ENCODE assay signal across 16 cellular contexts in the genomic region with DNA sequence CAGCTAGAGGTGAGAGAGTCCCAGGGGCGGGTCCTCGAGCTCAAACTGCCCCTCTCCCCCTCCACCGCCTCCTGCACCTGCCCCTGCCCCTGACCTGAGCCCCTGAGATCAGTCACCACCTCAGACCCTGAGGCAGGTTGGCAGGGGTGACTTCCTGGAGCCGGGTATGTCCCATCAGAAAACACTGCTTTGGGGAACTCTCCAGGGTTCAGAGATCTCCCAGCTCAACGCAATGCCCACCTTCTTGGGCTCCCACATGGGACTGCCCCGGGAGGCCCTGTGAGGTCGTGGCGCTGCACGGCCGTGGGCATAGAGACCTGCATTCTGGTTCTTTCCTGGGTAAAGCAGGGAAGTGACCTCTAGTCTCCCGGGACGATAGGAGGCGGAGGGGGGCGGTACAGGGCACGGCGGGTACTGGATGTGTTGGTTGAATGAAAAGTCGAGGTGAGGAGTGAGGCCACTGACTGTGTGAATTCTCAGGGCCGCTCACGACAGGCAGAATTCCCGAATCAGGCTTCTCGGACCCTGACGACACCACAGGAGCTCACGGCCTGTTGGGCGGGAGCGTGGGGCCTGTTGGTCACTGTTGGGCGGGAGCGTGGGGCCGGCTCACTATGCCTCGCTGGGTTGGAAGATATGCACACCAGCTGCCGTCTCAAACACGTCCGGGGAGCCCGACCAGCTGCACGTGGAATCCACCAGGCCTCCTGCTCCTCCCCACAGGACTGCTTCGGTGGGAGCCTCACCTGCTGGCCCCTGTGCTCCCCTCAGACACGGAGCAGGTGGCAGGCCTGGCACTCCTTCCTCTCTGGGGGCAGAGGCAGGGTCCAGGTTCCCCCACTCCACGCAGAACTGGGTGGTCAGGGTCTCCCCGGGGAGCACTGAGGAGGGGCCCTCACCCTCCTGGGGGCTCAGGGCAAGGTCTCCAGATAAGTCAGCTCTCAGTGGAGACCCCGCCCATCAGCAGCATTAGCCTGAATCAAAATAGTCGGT.
DNase-seq lines count a peak whose midpoint lies in the region; ATAC-seq, FAIRE-seq and TF ChIP-seq lines count a peak whose summit lies in the region.
"Had no signal": no experiment of that assay in that cellular context is flagged by ENCODE, and none has a peak within 500 bp of the region (broad histone marks: within the 10 kb centered on the region; RNA-seq: fewer than 3 reads in every experiment).

No MANE protein-coding gene starts in this region.

- intact Hi-C loops in kidney (cut with DNase I) (no loop called here), spleen (cut with DNase I; ENCODE audit: low total_unique reads) (no loop called here), left cardiac atrium (cut with DNase I) (no loop called here)
- intact Hi-C loops in naive thymus-derived CD4-positive, alpha-beta T cell (cut with micrococcal nuclease), result no loop called here

- no peak for ATAC-seq in left cardiac atrium
- ATAC-seq in naive thymus-derived CD4-positive, alpha-beta T cell, result no peak

- peaks cover 0 to 6% (median 4%) of the 10 kb centered on the region in 7 donors for H3K4me1 Mint-ChIP-seq in naive thymus-derived CD4-positive, alpha-beta T cell
- H3K4me1 Mint-ChIP-seq: CD14-positive monocyte had no signal

- DNase-seq in Daoy (ENCODE audit: low read depth) (peak; percentile 2), H7 (peak; percentile 58), kidney (peak; percentile 58), spleen (peak; percentile 54), left cardiac atrium (no peak)
- no peak for DNase-seq in effector memory CD4-positive, alpha-beta T cell
- no peak for DNase-seq in naive thymus-derived CD4-positive, alpha-beta T cell
- DNase-seq: ACHN, HCEC 1CT, MM.1S, NCI-H1092, NCI-H1436 treated with DMSO at 0.1 percent for 48 hours, NCI-H2081, SHP77 had no signal

- no peak overlapping the region for H3K27ac Mint-ChIP-seq in naive thymus-derived CD4-positive, alpha-beta T cell

- H3K4me3 ChIP-seq in H7 (ENCODE audit: insufficient read depth, low read depth, low read length), result no peak overlapping the region
- no peak overlapping the region for H3K4me3 ChIP-seq in kidney (ENCODE audit: low read length in 2 of 2)
- H3K4me3 ChIP-seq in spleen, result no peak overlapping the region
- no peak overlapping the region for H3K4me3 ChIP-seq in effector memory CD4-positive, alpha-beta T cell (ENCODE audit: insufficient read depth, low read depth, low read length, poor library complexity, severe bottlenecking)
- no peak overlapping the region for H3K4me3 ChIP-seq in naive thymus-derived CD4-positive, alpha-beta T cell (ENCODE audit: low read length)
- H3K4me3 ChIP-seq: SK-N-MC had no signal

- TF ChIP-seq CTCF in kidney (IDR thresholded peaks at IDR 0.05; ENCODE audit: borderline replicate concordance, extremely low read depth, insufficient read depth) (no peak), spleen (IDR thresholded peaks at IDR 0.05 in 8 of 11, conservative IDR thresholded peaks at IDR 0.05 in 3 of 11) (no peak)

- peaks cover 0 to 41% (median 15%) of the 10 kb centered on the region in 5 donors for H3K27me3 Mint-ChIP-seq in naive thymus-derived CD4-positive, alpha-beta T cell

- H3K9me3 Mint-ChIP-seq in naive thymus-derived CD4-positive, alpha-beta T cell, result peaks cover 0 to 10% (median 5%) of the 10 kb centered on the region in 11 donors

- H3K27ac ChIP-seq in kidney (ENCODE audit: low read depth in 2 of 2, low read length in 2 of 2) (no peak overlapping the region), spleen (no peak overlapping the region)
- no peak overlapping the region for H3K27ac ChIP-seq in effector memory CD4-positive, alpha-beta T cell (ENCODE audit: insufficient read depth, low read length, poor library complexity, severe bottlenecking)
- H3K27ac ChIP-seq in naive thymus-derived CD4-positive, alpha-beta T cell (ENCODE audit: low read depth, low read length), result no peak overlapping the region
- H3K27ac ChIP-seq: SK-N-MC had no signal

- POLR2A ChIA-PET in naive thymus-derived CD4-positive, alpha-beta T cell (lab: Charles Lee), result no interaction called here

- H3K36me3 ChIP-seq in H7 (replicated peaks; ENCODE audit: control insufficient read depth, insufficient read depth, low read length) (no peaks in the 10 kb centered on the region), kidney (ENCODE audit: control insufficient read depth in 1 of 2, insufficient read depth in 2 of 2, low read length in 2 of 2) (no peaks in the 10 kb centered on the region), spleen (no peaks in the 10 kb centered on the region)
- H3K36me3 ChIP-seq in effector memory CD4-positive, alpha-beta T cell (ENCODE audit: control insufficient read depth, insufficient read depth, low read length), result no peaks in the 10 kb centered on the region
- no peaks in the 10 kb centered on the region for H3K36me3 ChIP-seq in naive thymus-derived CD4-positive, alpha-beta T cell (ENCODE audit: control insufficient read depth in 2 of 3, insufficient read depth in 3 of 3, low read length in 3 of 3)

- CTCF ChIA-PET in naive thymus-derived CD4-positive, alpha-beta T cell (lab: Charles Lee), result no interaction called here

- H3K36me3 Mint-ChIP-seq in naive thymus-derived CD4-positive, alpha-beta T cell, result no peaks in the 10 kb centered on the region
- H3K36me3 Mint-ChIP-seq: CD14-positive monocyte had no signal

- H3K4me1 ChIP-seq in kidney (ENCODE audit: control insufficient read depth in 1 of 2, insufficient read depth in 1 of 2, low read depth in 1 of 2, low read length in 2 of 2), result no peaks in the 10 kb centered on the region
- no peaks in the 10 kb centered on the region for H3K4me1 ChIP-seq in spleen
- H3K4me1 ChIP-seq in effector memory CD4-positive, alpha-beta T cell (ENCODE audit: control insufficient read depth, insufficient read depth, low read length, poor library complexity, severe bottlenecking), result no peaks in the 10 kb centered on the region
- H3K4me1 ChIP-seq in naive thymus-derived CD4-positive, alpha-beta T cell (ENCODE audit: control insufficient read depth in 2 of 2, insufficient read depth in 2 of 2, low read length in 2 of 2), result no peaks in the 10 kb centered on the region

- 0 out of 2 replicates have a peak, but pooled peaks cover 2% of the 10 kb centered on the region for H3K27me3 ChIP-seq in H7 (ENCODE audit: control insufficient read depth, insufficient read depth, low read length)
- H3K27me3 ChIP-seq in spleen (replicated peaks in 1 of 7), result peaks cover 0 to 65% (median 17%) of the 10 kb centered on the region in 7 donors
- H3K27me3 ChIP-seq in effector memory CD4-positive, alpha-beta T cell (replicated peaks; ENCODE audit: control insufficient read depth, insufficient read depth, low read length, poor library complexity, severe bottlenecking), result no peaks in the 10 kb centered on the region
- H3K27me3 ChIP-seq in naive thymus-derived CD4-positive, alpha-beta T cell (ENCODE audit: control insufficient read depth in 2 of 2, insufficient read depth in 2 of 2, low read length in 2 of 2), result no peaks in the 10 kb centered on the region

- no peak overlapping the region for H3K4me3 Mint-ChIP-seq in naive thymus-derived CD4-positive, alpha-beta T cell

- no peak for FAIRE-seq in kidney (lab: Jason Lieb, UNC)

- H3K9ac ChIP-seq in kidney (ENCODE audit: low read length in 2 of 2), result no peak overlapping the region

- H3K9me3 ChIP-seq in kidney (ENCODE audit: control insufficient read depth in 1 of 2, low read length in 2 of 2), result no peaks in the 10 kb centered on the region
- H3K9me3 ChIP-seq in spleen, result no peaks in the 10 kb centered on the region
- H3K9me3 ChIP-seq in effector memory CD4-positive, alpha-beta T cell (ENCODE audit: control insufficient read depth, low read length), result no peaks in the 10 kb centered on the region
- no peaks in the 10 kb centered on the region for H3K9me3 ChIP-seq in naive thymus-derived CD4-positive, alpha-beta T cell (ENCODE audit: control insufficient read depth in 2 of 3, low read length in 3 of 3)

- no peak for TF ChIP-seq POLR2A in spleen (IDR thresholded peaks at IDR 0.05)

- WGBS in spleen, 5 donors, result 57 to 79% (median 69%) methylated on average over 26 to 40 of the region's 40 CpGs

Comparison
In these comparisons a context has a peak if more than half of its experiments do, and no peak if none do; other contexts are left out.
1. DNase-seq: peak in Daoy (single experiment), H7 (single experiment), kidney (single experiment) and spleen (single experiment); none in effector memory CD4-positive, alpha-beta T cell (0 of 3), left cardiac atrium (single experiment) and naive thymus-derived CD4-positive, alpha-beta T cell (0 of 9).